In the genomic region with DNA sequence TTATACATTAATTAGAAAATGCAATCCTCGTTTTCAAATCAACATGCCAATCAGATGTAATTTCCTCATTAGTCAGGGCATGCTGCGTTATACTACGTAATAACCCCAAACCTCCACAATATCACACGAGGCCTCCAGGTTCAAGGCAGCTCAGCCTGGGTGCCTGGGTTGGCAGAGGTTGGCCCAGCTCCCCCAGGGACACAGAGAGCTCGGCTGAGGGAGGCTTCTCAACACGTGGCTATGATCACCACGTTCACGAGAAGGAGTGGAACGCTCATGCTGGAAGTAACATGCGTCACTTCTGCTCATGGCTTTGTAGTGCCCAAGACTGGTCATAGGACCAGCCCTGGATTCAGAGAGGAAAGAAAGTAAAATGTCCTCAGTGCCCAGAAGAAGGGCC, we compare ENCODE assay signal across 27 cellular contexts.
"Had no signal": no experiment of that assay in that cellular context is flagged by ENCODE, and none has a peak within 500 bp of the region (broad histone marks: within the 10 kb centered on the region; RNA-seq: fewer than 3 reads in every experiment).

No MANE protein-coding gene starts in this region.

- H3K27ac ChIP-seq: esophagus muscularis mucosa, foreskin keratinocyte, heart right ventricle, pancreas, right lobe of liver, suprapubic skin, transverse colon, vagina had no signal

- H3K27me3 ChIP-seq: foreskin keratinocyte, pancreas, right lobe of liver, transverse colon, vagina had no signal

- H3K9me3 Mint-ChIP-seq: dendritic cell treated with granulocyte-macrophage colony-stimulating factor and Interleukin-4, amounts not matched to agents 40 ng/mL and 50 ng/mL, for 4 days; immature natural killer cell; nephron; stimulated activated naive CD8-positive, alpha-beta T cell treated with anti-CD3 and anti-CD28 coated beads, Interleukin-15, amount 100 ng/mL, for 72 hours had no signal

- ATAC-seq: foreskin keratinocyte; heart right ventricle; naive thymus-derived CD4-positive, alpha-beta T cell; pancreas; right lobe of liver; stimulated activated naive CD8-positive, alpha-beta T cell treated with anti-CD3 and anti-CD28 coated beads, Interleukin-15, amount 100 ng/mL, for 72 hours had no signal

- H3K4me3 ChIP-seq: esophagus muscularis mucosa, heart right ventricle, pancreas, right lobe of liver, suprapubic skin, transverse colon, vagina had no signal

- H3K4me3 Mint-ChIP-seq: dendritic cell treated with granulocyte-macrophage colony-stimulating factor and Interleukin-4, amounts not matched to agents 40 ng/mL and 50 ng/mL, for 4 days; immature natural killer cell; naive thymus-derived CD4-positive, alpha-beta T cell; nephron; stimulated activated naive CD8-positive, alpha-beta T cell treated with anti-CD3 and anti-CD28 coated beads, Interleukin-15, amount 100 ng/mL, for 72 hours had no signal

- H3K9me3 ChIP-seq: esophagus muscularis mucosa, heart right ventricle, pancreas, right lobe of liver, suprapubic skin, transverse colon, vagina had no signal

- H3K27ac Mint-ChIP-seq: dendritic cell treated with granulocyte-macrophage colony-stimulating factor and Interleukin-4, amounts not matched to agents 40 ng/mL and 50 ng/mL, for 4 days; immature natural killer cell; naive thymus-derived CD4-positive, alpha-beta T cell; nephron; progenitor cell of endocrine pancreas; stimulated activated naive CD8-positive, alpha-beta T cell treated with anti-CD3 and anti-CD28 coated beads, Interleukin-15, amount 100 ng/mL, for 72 hours had no signal

- DNase-seq: cerebellar nuclear complex; effector CD8-positive, alpha-beta T cell; foreskin keratinocyte; glutamatergic neuron; heart right ventricle; hippocampal formation; immature natural killer cell; mesenchymal stem cell; midbrain; naive thymus-derived CD4-positive, alpha-beta T cell; occipital lobe; pancreas; right lobe of liver; small intestine; stimulated activated CD4-positive, alpha-beta T cell treated with anti-CD3 and anti-CD28 coated beads, Interleukin-12 subunit alpha, Interleukin-12 subunit beta, amount 100 ng/mL, for 4 hours; stimulated activated CD4-positive, alpha-beta T cell treated with anti-CD3 and anti-CD28 coated beads, Interleukin-1b, Interleukin-23, amount 100 ng/mL, for 48 hours; stimulated activated CD4-positive, alpha-beta T cell treated with anti-CD3 and anti-CD28 coated beads, Interleukin-4, amount 100 ng/mL, for 1 hour; stimulated activated CD8-positive, alpha-beta memory T cell treated with anti-CD3 and anti-CD28 coated beads, Interleukin-4, amount 100 ng/mL, for 48 hours; stimulated activated naive CD4-positive, alpha-beta T cell; stimulated activated naive CD8-positive, alpha-beta T cell treated with anti-CD3 and anti-CD28 coated beads, Interleukin-15, amount 100 ng/mL, for 72 hours; transverse colon had no signal

- H3K36me3 Mint-ChIP-seq: immature natural killer cell; naive thymus-derived CD4-positive, alpha-beta T cell had no signal

- H3K36me3 ChIP-seq: esophagus muscularis mucosa, heart right ventricle, pancreas, right lobe of liver, suprapubic skin, transverse colon, vagina had no signal

- H3K4me1 Mint-ChIP-seq: immature natural killer cell; naive thymus-derived CD4-positive, alpha-beta T cell; nephron; stimulated activated naive CD8-positive, alpha-beta T cell treated with anti-CD3 and anti-CD28 coated beads, Interleukin-15, amount 100 ng/mL, for 72 hours had no signal

- H3K4me1 ChIP-seq: esophagus muscularis mucosa, foreskin keratinocyte, heart right ventricle, pancreas, right lobe of liver, suprapubic skin, transverse colon, vagina had no signal
